In genomic region chr11:130087294-130087926, GRCh38 we compare ENCODE assay signal across 15 cellular contexts. TPM values are rescaled to one million over a fixed set of nuclear protein-coding genes. Genes with fewer than 3 reads are reported as not detected.
DNase-seq lines count a peak whose midpoint lies in the region; ATAC-seq and TF ChIP-seq lines count a peak whose summit lies in the region.
"Had no signal": no experiment of that assay in that cellular context is flagged by ENCODE, and none has a peak within 500 bp of the region (broad histone marks: within the 10 kb centered on the region; RNA-seq: fewer than 3 reads in every experiment).

No MANE protein-coding gene starts in this region.

- no peaks in the 10 kb centered on the region for H3K36me3 ChIP-seq in upper lobe of right lung

- H3K4me3 ChIP-seq in upper lobe of right lung, result no peak overlapping the region

- no peaks in the 10 kb centered on the region for H3K36me3 Mint-ChIP-seq in effector memory CD8-positive, alpha-beta T cell (ENCODE audit: insufficient read depth)
- H3K36me3 Mint-ChIP-seq: stimulated activated effector memory CD8-positive, alpha-beta T cell treated with anti-CD3 and anti-CD28 coated beads, Interleukin-12 subunit alpha, Interleukin-12 subunit beta, amount 100 ng/mL, for 72 hours had no signal

- no peaks in the 10 kb centered on the region for H3K27me3 Mint-ChIP-seq in effector memory CD8-positive, alpha-beta T cell

- peaks cover 41% of the 10 kb centered on the region for H3K4me1 ChIP-seq in upper lobe of right lung

- no peak overlapping the region for H3K27ac ChIP-seq in upper lobe of right lung
- H3K27ac ChIP-seq: HL-60 had no signal

- no peak for DNase-seq in effector memory CD8-positive, alpha-beta T cell
- DNase-seq in upper lobe of right lung, result no peak
- no peak for DNase-seq in DMS114 treated with DMSO at 0.1 percent for 48 hours (lab: John Stamatoyannopoulos, UW; ENCODE audit: unreplicated experiment)
- no peak for DNase-seq in MV-4-11 (lab: John Stamatoyannopoulos, UW)
- DNase-seq: activated CD4-positive, alpha-beta T cell treated with anti-CD3 and anti-CD28 coated beads, Interleukin-2, amount 50 U/mL, for 4 hours; activated naive CD4-positive, alpha-beta T cell; central memory CD4-positive, alpha-beta T cell; DMS153; NCI-H510A treated with DMSO at 0.1 percent for 48 hours had no signal

- peak; percentile 81 for ATAC-seq in GM19452 (IDR thresholded peaks at IDR 0.05; ENCODE audit: unreplicated experiment)
- ATAC-seq in HG03159 (IDR thresholded peaks at IDR 0.05; ENCODE audit: unreplicated experiment), result peak; percentile 89
- peak; percentile 57 for ATAC-seq in effector memory CD8-positive, alpha-beta T cell (replicated peaks)
- peak; percentile 89 for ATAC-seq in upper lobe of right lung
- no peak for ATAC-seq in GM18868 (IDR thresholded peaks at IDR 0.05; ENCODE audit: unreplicated experiment)
- ATAC-seq: stimulated activated effector memory CD8-positive, alpha-beta T cell treated with anti-CD3 and anti-CD28 coated beads, Interleukin-12 subunit alpha, Interleukin-12 subunit beta, amount 100 ng/mL, for 72 hours had no signal

- no peak for TF ChIP-seq CTCF in upper lobe of right lung (IDR thresholded peaks at IDR 0.05)

- H3K9me3 ChIP-seq in upper lobe of right lung, result no peaks in the 10 kb centered on the region
- H3K9me3 ChIP-seq: neutrophil had no signal

- no peaks in the 10 kb centered on the region for H3K27me3 ChIP-seq in upper lobe of right lung
- H3K27me3 ChIP-seq: neutrophil had no signal

- H3K4me3 Mint-ChIP-seq in effector memory CD8-positive, alpha-beta T cell, result peak overlapping the region in 1 of 2 donors; percentile 69
- H3K4me3 Mint-ChIP-seq: stimulated activated effector memory CD8-positive, alpha-beta T cell treated with anti-CD3 and anti-CD28 coated beads, Interleukin-12 subunit alpha, Interleukin-12 subunit beta, amount 100 ng/mL, for 72 hours had no signal

- peaks cover 15 to 28% of the 10 kb centered on the region in 2 donors for H3K4me1 Mint-ChIP-seq in effector memory CD8-positive, alpha-beta T cell (ENCODE audit: low read depth in 2 of 2)

- intact Hi-C loops in upper lobe of right lung (cut with DNase I), result no loop called here

- H3K27ac Mint-ChIP-seq in effector memory CD8-positive, alpha-beta T cell, result peak overlapping the region in 1 of 2 donors; percentile 74
- H3K27ac Mint-ChIP-seq: stimulated activated effector memory CD8-positive, alpha-beta T cell treated with anti-CD3 and anti-CD28 coated beads, Interleukin-12 subunit alpha, Interleukin-12 subunit beta, amount 100 ng/mL, for 72 hours had no signal

- H3K9me3 Mint-ChIP-seq in effector memory CD8-positive, alpha-beta T cell, result no peaks in the 10 kb centered on the region
- H3K9me3 Mint-ChIP-seq: stimulated activated effector memory CD8-positive, alpha-beta T cell treated with anti-CD3 and anti-CD28 coated beads, Interleukin-12 subunit alpha, Interleukin-12 subunit beta, amount 100 ng/mL, for 72 hours had no signal

RNA-seq across cellular contexts. Expression of gene APLP2, which starts 17.7 kb away (rescaled TPM):
- 726 TPM for total RNA-seq in upper lobe of right lung
